ENCODE assay signal across 1 cellular context in genomic region chr1:116649041-116649440, GRCh38. TPM values are rescaled to one million over a fixed set of nuclear protein-coding genes. Genes with fewer than 3 reads are reported as not detected.
"Had no signal": no experiment of that assay in that cellular context is flagged by ENCODE, and none has a peak within 500 bp of the region (broad histone marks: within the 10 kb centered on the region; RNA-seq: fewer than 3 reads in every experiment).

No MANE protein-coding gene starts in this region.

RNA-seq across cellular contexts. Expression of gene IGSF3, which starts 18.5 kb away (rescaled TPM):
- polyA plus RNA-seq: IgD-negative memory B cell had no signal
